Comparison of ENCODE assay signal across 1 cellular context in the genomic region with DNA sequence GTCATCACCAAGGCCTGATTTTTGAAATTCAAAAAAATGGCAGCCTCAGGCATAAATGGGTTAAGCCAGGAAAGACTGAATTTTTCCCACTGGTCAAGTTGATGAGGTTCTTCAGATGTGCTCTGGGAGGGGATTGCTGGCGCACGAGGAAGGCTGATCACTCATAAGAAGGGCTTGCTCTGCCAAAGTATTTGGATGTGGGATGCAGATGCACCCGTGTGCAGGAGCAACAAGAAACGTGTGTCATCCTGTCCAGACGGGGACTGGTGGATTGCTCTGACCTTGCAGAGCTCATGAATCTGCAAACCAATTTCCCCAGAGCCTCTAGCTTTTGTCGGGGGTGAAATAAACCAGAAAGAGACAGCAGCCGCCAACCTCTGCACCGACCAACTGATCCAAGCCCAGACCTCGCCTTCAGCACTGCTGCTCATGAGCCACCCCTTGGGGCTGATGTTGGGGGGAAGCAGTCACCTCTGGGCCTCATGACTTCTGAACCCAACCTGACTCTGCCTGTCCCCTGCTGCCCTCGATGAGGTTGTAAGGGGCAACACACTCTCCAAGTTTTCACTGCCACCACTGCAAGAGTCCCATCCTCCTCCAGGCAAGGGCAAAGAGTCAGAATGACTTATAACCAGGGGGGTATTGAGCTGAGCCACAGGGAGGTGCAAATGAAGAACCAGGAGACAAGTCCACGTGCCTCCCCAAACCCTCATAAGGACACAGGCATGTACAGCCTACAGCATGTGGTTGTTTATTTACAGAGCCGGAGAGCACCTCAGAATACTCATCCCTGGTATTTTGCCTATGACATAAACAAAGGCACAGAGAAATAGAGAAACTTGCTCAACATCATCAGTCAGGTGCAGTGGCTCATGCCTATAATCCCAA.
A peak's percentile ranks its signal among the peaks of the same experiment; 100 is the strongest.
TF ChIP-seq lines count a peak whose summit lies in the region.

No MANE protein-coding gene starts in this region.

TF ChIP-seq in HepG2, 621 proteins besides CTCF, POLR2A, EP300 and RAD21 (continues in another document):
- TF ChIP-seq MTF1 (CRISPR knock-in tag; IDR thresholded peaks at IDR 0.05) (no peak), RXRB (CRISPR knock-in tag; IDR thresholded peaks at IDR 0.05; ENCODE audit: borderline replicate concordance) (0 out of 2 replicates have a peak, but pooled peaks have one; percentile 11), ZBTB2 (CRISPR knock-in tag; IDR thresholded peaks at IDR 0.05; ENCODE audit: low read depth) (0 out of 2 replicates have a peak, but pooled peaks have one; percentile 10), ASH2L (IDR thresholded peaks at IDR 0.05; ENCODE audit: insufficient read length, low read depth, low read length) (peak; percentile 12), CEBPZ (IDR thresholded peaks at IDR 0.05; ENCODE audit: low read length) (no peak), ZNF781 (CRISPR knock-in tag; IDR thresholded peaks at IDR 0.05; ENCODE audit: borderline replicate concordance, not compliant biosample characterization) (no peak), ZNF850 (CRISPR knock-in tag; conservative IDR thresholded peaks at IDR 0.05) (no peak), ZBED4 (CRISPR knock-in tag; IDR thresholded peaks at IDR 0.05; ENCODE audit: borderline replicate concordance) (no peak), NR2F1 (CRISPR knock-in tag; IDR thresholded peaks at IDR 0.05) (no peak), ELF4 (CRISPR knock-in tag; IDR thresholded peaks at IDR 0.05; ENCODE audit: borderline replicate concordance) (no peak), ELF3 (CRISPR knock-in tag; IDR thresholded peaks at IDR 0.05) (0 out of 2 replicates have a peak, but pooled peaks have one; percentile 17), HDAC2 (CRISPR knock-in tag; IDR thresholded peaks at IDR 0.05) (no peak), ZBTB38 (CRISPR knock-in tag; IDR thresholded peaks at IDR 0.05) (peak; percentile 54; the same call in 1 of the 2 replicates), PRDM4 (CRISPR knock-in tag; IDR thresholded peaks at IDR 0.05; ENCODE audit: borderline replicate concordance) (no peak), ZNF556 (CRISPR knock-in tag; IDR thresholded peaks at IDR 0.05; ENCODE audit: borderline replicate concordance) (no peak), MAFG (CRISPR knock-in tag; IDR thresholded peaks at IDR 0.05) (no peak), SIN3A (IDR thresholded peaks at IDR 0.05; ENCODE audit: borderline replicate concordance, low read depth, low read length) (no peak), AHR (CRISPR knock-in tag; IDR thresholded peaks at IDR 0.05) (no peak), ZNF660 (CRISPR knock-in tag; IDR thresholded peaks at IDR 0.05; ENCODE audit: borderline replicate concordance, low read depth) (no peak)
- TF ChIP-seq, protein P1, sequence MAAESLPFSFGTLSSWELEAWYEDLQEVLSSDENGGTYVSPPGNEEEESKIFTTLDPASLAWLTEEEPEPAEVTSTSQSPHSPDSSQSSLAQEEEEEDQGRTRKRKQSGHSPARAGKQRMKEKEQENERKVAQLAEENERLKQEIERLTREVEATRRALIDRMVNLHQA (CRISPR knock-in tag; IDR thresholded peaks at IDR 0.05): no peak
- TF ChIP-seq, protein P2, sequence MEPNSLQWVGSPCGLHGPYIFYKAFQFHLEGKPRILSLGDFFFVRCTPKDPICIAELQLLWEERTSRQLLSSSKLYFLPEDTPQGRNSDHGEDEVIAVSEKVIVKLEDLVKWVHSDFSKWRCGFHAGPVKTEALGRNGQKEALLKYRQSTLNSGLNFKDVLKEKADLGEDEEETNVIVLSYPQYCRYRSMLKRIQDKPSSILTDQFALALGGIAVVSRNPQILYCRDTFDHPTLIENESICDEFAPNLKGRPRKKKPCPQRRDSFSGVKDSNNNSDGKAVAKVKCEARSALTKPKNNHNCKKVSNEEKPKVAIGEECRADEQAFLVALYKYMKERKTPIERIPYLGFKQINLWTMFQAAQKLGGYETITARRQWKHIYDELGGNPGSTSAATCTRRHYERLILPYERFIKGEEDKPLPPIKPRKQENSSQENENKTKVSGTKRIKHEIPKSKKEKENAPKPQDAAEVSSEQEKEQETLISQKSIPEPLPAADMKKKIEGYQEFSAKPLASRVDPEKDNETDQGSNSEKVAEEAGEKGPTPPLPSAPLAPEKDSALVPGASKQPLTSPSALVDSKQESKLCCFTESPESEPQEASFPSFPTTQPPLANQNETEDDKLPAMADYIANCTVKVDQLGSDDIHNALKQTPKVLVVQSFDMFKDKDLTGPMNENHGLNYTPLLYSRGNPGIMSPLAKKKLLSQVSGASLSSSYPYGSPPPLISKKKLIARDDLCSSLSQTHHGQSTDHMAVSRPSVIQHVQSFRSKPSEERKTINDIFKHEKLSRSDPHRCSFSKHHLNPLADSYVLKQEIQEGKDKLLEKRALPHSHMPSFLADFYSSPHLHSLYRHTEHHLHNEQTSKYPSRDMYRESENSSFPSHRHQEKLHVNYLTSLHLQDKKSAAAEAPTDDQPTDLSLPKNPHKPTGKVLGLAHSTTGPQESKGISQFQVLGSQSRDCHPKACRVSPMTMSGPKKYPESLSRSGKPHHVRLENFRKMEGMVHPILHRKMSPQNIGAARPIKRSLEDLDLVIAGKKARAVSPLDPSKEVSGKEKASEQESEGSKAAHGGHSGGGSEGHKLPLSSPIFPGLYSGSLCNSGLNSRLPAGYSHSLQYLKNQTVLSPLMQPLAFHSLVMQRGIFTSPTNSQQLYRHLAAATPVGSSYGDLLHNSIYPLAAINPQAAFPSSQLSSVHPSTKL (CRISPR knock-in tag; IDR thresholded peaks at IDR 0.05): peak; percentile 48; the same call in 1 of the 2 replicates
- TF ChIP-seq, protein P3, sequence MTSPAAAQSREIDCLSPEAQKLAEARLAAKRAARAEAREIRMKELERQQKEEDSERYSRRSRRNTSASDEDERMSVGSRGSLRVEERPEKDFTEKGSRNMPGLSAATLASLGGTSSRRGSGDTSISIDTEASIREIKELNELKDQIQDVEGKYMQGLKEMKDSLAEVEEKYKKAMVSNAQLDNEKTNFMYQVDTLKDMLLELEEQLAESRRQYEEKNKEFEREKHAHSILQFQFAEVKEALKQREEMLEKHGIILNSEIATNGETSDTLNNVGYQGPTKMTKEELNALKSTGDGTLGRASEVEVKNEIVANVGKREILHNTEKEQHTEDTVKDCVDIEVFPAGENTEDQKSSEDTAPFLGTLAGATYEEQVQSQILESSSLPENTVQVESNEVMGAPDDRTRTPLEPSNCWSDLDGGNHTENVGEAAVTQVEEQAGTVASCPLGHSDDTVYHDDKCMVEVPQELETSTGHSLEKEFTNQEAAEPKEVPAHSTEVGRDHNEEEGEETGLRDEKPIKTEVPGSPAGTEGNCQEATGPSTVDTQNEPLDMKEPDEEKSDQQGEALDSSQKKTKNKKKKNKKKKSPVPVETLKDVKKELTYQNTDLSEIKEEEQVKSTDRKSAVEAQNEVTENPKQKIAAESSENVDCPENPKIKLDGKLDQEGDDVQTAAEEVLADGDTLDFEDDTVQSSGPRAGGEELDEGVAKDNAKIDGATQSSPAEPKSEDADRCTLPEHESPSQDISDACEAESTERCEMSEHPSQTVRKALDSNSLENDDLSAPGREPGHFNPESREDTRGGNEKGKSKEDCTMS (CRISPR knock-in tag; conservative IDR thresholded peaks at IDR 0.05): no peak
- TF ChIP-seq, protein P4, sequence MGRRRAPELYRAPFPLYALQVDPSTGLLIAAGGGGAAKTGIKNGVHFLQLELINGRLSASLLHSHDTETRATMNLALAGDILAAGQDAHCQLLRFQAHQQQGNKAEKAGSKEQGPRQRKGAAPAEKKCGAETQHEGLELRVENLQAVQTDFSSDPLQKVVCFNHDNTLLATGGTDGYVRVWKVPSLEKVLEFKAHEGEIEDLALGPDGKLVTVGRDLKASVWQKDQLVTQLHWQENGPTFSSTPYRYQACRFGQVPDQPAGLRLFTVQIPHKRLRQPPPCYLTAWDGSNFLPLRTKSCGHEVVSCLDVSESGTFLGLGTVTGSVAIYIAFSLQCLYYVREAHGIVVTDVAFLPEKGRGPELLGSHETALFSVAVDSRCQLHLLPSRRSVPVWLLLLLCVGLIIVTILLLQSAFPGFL (CRISPR knock-in tag; IDR thresholded peaks at IDR 0.05): 0 out of 2 replicates have a peak, but pooled peaks have one; percentile 30
- TF ChIP-seq, protein P5, sequence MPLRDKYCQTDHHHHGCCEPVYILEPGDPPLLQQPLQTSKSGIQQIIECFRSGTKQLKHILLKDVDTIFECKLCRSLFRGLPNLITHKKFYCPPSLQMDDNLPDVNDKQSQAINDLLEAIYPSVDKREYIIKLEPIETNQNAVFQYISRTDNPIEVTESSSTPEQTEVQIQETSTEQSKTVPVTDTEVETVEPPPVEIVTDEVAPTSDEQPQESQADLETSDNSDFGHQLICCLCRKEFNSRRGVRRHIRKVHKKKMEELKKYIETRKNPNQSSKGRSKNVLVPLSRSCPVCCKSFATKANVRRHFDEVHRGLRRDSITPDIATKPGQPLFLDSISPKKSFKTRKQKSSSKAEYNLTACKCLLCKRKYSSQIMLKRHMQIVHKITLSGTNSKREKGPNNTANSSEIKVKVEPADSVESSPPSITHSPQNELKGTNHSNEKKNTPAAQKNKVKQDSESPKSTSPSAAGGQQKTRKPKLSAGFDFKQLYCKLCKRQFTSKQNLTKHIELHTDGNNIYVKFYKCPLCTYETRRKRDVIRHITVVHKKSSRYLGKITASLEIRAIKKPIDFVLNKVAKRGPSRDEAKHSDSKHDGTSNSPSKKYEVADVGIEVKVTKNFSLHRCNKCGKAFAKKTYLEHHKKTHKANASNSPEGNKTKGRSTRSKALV (CRISPR knock-in tag; IDR thresholded peaks at IDR 0.05): no peak
